Comparison of ENCODE assay signal across 3 cellular contexts in the genomic region with DNA sequence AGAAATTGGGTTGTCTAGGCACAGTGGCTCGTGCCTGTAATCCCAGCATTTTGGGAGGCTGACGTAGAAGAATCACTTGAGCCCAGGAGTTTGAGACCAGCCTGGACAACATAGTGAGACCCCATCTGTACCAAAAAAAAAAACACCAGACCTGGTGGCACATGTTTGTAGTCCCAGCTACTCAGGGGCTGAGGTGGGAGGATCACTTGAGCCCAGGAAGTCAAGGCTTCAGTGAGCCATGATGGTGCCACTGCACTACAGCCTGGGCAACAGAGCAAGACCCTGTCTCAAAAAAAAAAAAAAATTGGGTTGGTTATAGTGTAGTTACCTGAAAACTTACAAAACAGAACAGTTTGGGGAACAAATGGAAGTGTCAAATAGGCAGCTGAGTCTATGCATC. TPM values are rescaled to one million over a fixed set of nuclear protein-coding genes. Genes with fewer than 3 reads are reported as not detected.
"Had no signal": no experiment of that assay in that cellular context is flagged by ENCODE, and none has a peak within 500 bp of the region (broad histone marks: within the 10 kb centered on the region; RNA-seq: fewer than 3 reads in every experiment).

No MANE protein-coding gene starts in this region.

RNA-seq across cellular contexts. Expression of a gene that starts 14.6 kb away (rescaled TPM):
- total RNA-seq: ascending aorta had no signal

RNA-seq across cellular contexts. Expression of a gene that starts 54.9 kb away (rescaled TPM):
- total RNA-seq: cardiac muscle cell, chondrocyte had no signal
